Comparison of ENCODE assay signal across 1 cellular context in genomic region chr9:137243266-137243625, GRCh38.
A peak's percentile ranks its signal among the peaks of the same experiment; 100 is the strongest.
TF ChIP-seq lines count a peak whose summit lies in the region.

No MANE protein-coding gene starts in this region.

TF ChIP-seq in HepG2, 621 proteins besides CTCF, POLR2A, EP300 and RAD21:
- TF ChIP-seq ZSCAN21 (CRISPR knock-in tag; IDR thresholded peaks at IDR 0.05; ENCODE audit: borderline replicate concordance), result 0 out of 2 replicates have a peak, but pooled peaks have one; percentile 2
- 0 out of 2 replicates have a peak, but pooled peaks have one; percentile 7 for TF ChIP-seq HOXA3 (CRISPR knock-in tag; IDR thresholded peaks at IDR 0.05)
- 0 out of 2 replicates have a peak, but pooled peaks have one; percentile 2 for TF ChIP-seq ZFP90 (CRISPR knock-in tag; IDR thresholded peaks at IDR 0.05; ENCODE audit: borderline replicate concordance)
- peak; percentile 2; the same call in 1 of the 2 replicates for TF ChIP-seq ZNF687 (CRISPR knock-in tag; IDR thresholded peaks at IDR 0.05)
- TF ChIP-seq RBFOX2 (IDR thresholded peaks at IDR 0.05; ENCODE audit: low read depth, low read length), result peak; percentile 48
- 0 out of 2 replicates have a peak, but pooled peaks have one; percentile 4 for TF ChIP-seq HNRNPL (IDR thresholded peaks at IDR 0.05; ENCODE audit: low read depth, low read length)
- TF ChIP-seq MED1 (CRISPR knock-in tag; IDR thresholded peaks at IDR 0.05), result 0 out of 2 replicates have a peak, but pooled peaks have one; percentile 7
